1 cellular context compared by ENCODE assay signal in the genomic region with DNA sequence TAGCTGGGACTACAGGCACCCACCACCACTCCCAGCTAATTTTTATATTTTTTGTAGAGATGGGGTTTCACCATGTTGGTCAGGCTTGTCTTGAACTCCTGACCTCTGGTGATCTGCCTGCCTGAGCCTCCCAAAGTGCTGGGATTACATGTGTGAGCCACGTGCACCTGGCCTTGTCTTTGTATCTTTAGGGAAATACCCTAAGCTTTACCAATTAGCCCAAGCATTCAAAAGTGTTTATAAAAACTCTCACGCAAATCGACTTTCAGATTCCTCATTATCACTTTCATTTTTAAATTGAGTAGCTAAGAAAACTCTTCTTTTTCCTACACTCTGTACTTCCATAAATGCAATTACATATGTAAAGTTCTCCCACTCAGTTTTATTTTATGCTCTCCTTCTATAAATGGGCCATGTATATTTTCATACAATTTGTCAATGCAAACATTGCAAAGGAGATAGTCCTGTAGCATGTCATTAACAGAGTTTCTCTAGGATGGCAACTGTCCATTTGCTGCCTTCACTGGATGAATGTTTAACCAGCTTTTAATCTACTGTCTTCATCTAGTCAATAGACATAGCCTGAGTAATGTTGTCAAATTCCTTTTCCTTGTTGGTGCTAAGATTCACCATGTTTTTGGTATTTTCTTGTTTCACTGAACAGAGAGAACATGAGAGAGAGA.
TF ChIP-seq lines count a peak whose summit lies in the region.

No MANE protein-coding gene starts in this region.

TF ChIP-seq in GM12878, 131 proteins besides CTCF, POLR2A, EP300 and RAD21 (continued from another document and continues in another):
- TF ChIP-seq NFIC (IDR thresholded peaks at IDR 0.05; ENCODE audit: low read depth, low read length) (peak; percentile 58; the same call in 1 of the 2 replicates), STAT1 (conservative IDR thresholded peaks at IDR 0.05) (no peak), BRCA1 (IDR thresholded peaks at IDR 0.05; ENCODE audit: low read depth, low read length) (no peak), RB1 (IDR thresholded peaks at IDR 0.05; ENCODE audit: borderline replicate concordance) (no peak), POLR2AphosphoS2 (IDR thresholded peaks at IDR 0.05; ENCODE audit: low read depth, low read length) (no peak), SUZ12 (IDR thresholded peaks at IDR 0.05; ENCODE audit: unreplicated experiment) (no peak), ESRRA (IDR thresholded peaks at IDR 0.05; ENCODE audit: low read length) (no peak), EED (IDR thresholded peaks at IDR 0.05; ENCODE audit: low read depth) (peak; percentile 62; the same call in 1 of the 2 replicates), BHLHE40 (IDR thresholded peaks at IDR 0.05; ENCODE audit: borderline replicate concordance in 1 of 2, low read depth in 2 of 2, low read length in 1 of 2) (peak; percentile 92 to 98), SMC3 (IDR thresholded peaks at IDR 0.05; ENCODE audit: borderline replicate concordance, low read length) (no peak), PAX5 (IDR thresholded peaks at IDR 0.05; ENCODE audit: borderline replicate concordance, low read depth, low read length) (no peak), KAT2A (conservative IDR thresholded peaks at IDR 0.05; ENCODE audit: control insufficient read depth, low read depth, low read length) (no peak), MXI1 (IDR thresholded peaks at IDR 0.05; ENCODE audit: low read depth, low read length) (no peak), TAF1 (IDR thresholded peaks at IDR 0.05; ENCODE audit: borderline replicate concordance, low read depth, low read length) (no peak), GABPA (IDR thresholded peaks at IDR 0.05; ENCODE audit: low read depth) (no peak), CREM (IDR thresholded peaks at IDR 0.05; ENCODE audit: low read depth) (peak; percentile 17; the same call in 1 of the 2 replicates), GATAD2B (conservative IDR thresholded peaks at IDR 0.05; ENCODE audit: low read depth) (0 out of 2 replicates have a peak, but pooled peaks have one; percentile 34), IKZF1 (conservative IDR thresholded peaks at IDR 0.05) (peak; percentile 88), CHD1 (IDR thresholded peaks at IDR 0.05; ENCODE audit: low read depth, low read length) (no peak), NFXL1 (IDR thresholded peaks at IDR 0.05; ENCODE audit: borderline replicate concordance) (no peak), MEF2A (IDR thresholded peaks at IDR 0.05; ENCODE audit: insufficient read depth, low read depth, low read length) (0 out of 2 replicates have a peak, but pooled peaks have one; percentile 29), RELA (IDR thresholded peaks at IDR 0.05; ENCODE audit: borderline replicate concordance, partially characterized antibody) (no peak)
- TF ChIP-seq, protein P1, sequence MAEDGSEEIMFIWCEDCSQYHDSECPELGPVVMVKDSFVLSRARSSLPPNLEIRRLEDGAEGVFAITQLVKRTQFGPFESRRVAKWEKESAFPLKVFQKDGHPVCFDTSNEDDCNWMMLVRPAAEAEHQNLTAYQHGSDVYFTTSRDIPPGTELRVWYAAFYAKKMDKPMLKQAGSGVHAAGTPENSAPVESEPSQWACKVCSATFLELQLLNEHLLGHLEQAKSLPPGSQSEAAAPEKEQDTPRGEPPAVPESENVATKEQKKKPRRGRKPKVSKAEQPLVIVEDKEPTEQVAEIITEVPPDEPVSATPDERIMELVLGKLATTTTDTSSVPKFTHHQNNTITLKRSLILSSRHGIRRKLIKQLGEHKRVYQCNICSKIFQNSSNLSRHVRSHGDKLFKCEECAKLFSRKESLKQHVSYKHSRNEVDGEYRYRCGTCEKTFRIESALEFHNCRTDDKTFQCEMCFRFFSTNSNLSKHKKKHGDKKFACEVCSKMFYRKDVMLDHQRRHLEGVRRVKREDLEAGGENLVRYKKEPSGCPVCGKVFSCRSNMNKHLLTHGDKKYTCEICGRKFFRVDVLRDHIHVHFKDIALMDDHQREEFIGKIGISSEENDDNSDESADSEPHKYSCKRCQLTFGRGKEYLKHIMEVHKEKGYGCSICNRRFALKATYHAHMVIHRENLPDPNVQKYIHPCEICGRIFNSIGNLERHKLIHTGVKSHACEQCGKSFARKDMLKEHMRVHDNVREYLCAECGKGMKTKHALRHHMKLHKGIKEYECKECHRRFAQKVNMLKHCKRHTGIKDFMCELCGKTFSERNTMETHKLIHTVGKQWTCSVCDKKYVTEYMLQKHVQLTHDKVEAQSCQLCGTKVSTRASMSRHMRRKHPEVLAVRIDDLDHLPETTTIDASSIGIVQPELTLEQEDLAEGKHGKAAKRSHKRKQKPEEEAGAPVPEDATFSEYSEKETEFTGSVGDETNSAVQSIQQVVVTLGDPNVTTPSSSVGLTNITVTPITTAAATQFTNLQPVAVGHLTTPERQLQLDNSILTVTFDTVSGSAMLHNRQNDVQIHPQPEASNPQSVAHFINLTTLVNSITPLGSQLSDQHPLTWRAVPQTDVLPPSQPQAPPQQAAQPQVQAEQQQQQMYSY (CRISPR knock-in tag; IDR thresholded peaks at IDR 0.05) = no peak
- TF ChIP-seq, protein P2, sequence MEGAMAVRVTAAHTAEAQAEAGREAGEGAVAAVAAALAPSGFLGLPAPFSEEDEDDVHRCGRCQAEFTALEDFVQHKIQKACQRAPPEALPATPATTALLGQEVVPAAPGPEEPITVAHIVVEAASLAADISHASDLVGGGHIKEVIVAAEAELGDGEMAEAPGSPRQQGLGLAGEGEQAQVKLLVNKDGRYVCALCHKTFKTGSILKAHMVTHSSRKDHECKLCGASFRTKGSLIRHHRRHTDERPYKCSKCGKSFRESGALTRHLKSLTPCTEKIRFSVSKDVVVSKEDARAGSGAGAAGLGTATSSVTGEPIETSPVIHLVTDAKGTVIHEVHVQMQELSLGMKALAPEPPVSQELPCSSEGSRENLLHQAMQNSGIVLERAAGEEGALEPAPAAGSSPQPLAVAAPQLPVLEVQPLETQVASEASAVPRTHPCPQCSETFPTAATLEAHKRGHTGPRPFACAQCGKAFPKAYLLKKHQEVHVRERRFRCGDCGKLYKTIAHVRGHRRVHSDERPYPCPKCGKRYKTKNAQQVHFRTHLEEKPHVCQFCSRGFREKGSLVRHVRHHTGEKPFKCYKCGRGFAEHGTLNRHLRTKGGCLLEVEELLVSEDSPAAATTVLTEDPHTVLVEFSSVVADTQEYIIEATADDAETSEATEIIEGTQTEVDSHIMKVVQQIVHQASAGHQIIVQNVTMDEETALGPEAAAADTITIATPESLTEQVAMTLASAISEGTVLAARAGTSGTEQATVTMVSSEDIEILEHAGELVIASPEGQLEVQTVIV (IDR thresholded peaks at IDR 0.05; ENCODE audit: borderline replicate concordance, partially characterized antibody) = no peak
- TF ChIP-seq, protein P3, sequence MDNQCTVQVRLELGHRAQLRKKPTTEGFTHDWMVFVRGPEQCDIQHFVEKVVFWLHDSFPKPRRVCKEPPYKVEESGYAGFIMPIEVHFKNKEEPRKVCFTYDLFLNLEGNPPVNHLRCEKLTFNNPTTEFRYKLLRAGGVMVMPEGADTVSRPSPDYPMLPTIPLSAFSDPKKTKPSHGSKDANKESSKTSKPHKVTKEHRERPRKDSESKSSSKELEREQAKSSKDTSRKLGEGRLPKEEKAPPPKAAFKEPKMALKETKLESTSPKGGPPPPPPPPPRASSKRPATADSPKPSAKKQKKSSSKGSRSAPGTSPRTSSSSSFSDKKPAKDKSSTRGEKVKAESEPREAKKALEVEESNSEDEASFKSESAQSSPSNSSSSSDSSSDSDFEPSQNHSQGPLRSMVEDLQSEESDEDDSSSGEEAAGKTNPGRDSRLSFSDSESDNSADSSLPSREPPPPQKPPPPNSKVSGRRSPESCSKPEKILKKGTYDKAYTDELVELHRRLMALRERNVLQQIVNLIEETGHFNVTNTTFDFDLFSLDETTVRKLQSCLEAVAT (IDR thresholded peaks at IDR 0.05) = peak; percentile 69; the same call in 1 of the 2 replicates
- TF ChIP-seq, protein P4, sequence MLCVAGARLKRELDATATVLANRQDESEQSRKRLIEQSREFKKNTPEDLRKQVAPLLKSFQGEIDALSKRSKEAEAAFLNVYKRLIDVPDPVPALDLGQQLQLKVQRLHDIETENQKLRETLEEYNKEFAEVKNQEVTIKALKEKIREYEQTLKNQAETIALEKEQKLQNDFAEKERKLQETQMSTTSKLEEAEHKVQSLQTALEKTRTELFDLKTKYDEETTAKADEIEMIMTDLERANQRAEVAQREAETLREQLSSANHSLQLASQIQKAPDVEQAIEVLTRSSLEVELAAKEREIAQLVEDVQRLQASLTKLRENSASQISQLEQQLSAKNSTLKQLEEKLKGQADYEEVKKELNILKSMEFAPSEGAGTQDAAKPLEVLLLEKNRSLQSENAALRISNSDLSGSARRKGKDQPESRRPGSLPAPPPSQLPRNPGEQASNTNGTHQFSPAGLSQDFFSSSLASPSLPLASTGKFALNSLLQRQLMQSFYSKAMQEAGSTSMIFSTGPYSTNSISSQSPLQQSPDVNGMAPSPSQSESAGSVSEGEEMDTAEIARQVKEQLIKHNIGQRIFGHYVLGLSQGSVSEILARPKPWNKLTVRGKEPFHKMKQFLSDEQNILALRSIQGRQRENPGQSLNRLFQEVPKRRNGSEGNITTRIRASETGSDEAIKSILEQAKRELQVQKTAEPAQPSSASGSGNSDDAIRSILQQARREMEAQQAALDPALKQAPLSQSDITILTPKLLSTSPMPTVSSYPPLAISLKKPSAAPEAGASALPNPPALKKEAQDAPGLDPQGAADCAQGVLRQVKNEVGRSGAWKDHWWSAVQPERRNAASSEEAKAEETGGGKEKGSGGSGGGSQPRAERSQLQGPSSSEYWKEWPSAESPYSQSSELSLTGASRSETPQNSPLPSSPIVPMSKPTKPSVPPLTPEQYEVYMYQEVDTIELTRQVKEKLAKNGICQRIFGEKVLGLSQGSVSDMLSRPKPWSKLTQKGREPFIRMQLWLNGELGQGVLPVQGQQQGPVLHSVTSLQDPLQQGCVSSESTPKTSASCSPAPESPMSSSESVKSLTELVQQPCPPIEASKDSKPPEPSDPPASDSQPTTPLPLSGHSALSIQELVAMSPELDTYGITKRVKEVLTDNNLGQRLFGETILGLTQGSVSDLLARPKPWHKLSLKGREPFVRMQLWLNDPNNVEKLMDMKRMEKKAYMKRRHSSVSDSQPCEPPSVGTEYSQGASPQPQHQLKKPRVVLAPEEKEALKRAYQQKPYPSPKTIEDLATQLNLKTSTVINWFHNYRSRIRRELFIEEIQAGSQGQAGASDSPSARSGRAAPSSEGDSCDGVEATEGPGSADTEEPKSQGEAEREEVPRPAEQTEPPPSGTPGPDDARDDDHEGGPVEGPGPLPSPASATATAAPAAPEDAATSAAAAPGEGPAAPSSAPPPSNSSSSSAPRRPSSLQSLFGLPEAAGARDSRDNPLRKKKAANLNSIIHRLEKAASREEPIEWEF (IDR thresholded peaks at IDR 0.05; ENCODE audit: insufficient replicate concordance, low read depth, low read length) = peak; percentile 49
- TF ChIP-seq, protein P5, sequence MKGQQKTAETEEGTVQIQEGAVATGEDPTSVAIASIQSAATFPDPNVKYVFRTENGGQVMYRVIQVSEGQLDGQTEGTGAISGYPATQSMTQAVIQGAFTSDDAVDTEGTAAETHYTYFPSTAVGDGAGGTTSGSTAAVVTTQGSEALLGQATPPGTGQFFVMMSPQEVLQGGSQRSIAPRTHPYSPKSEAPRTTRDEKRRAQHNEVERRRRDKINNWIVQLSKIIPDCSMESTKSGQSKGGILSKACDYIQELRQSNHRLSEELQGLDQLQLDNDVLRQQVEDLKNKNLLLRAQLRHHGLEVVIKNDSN (IDR thresholded peaks at IDR 0.05; ENCODE audit: borderline replicate concordance, extremely low read length, insufficient read depth, low read depth, low read length) = no peak
- TF ChIP-seq, protein P6, sequence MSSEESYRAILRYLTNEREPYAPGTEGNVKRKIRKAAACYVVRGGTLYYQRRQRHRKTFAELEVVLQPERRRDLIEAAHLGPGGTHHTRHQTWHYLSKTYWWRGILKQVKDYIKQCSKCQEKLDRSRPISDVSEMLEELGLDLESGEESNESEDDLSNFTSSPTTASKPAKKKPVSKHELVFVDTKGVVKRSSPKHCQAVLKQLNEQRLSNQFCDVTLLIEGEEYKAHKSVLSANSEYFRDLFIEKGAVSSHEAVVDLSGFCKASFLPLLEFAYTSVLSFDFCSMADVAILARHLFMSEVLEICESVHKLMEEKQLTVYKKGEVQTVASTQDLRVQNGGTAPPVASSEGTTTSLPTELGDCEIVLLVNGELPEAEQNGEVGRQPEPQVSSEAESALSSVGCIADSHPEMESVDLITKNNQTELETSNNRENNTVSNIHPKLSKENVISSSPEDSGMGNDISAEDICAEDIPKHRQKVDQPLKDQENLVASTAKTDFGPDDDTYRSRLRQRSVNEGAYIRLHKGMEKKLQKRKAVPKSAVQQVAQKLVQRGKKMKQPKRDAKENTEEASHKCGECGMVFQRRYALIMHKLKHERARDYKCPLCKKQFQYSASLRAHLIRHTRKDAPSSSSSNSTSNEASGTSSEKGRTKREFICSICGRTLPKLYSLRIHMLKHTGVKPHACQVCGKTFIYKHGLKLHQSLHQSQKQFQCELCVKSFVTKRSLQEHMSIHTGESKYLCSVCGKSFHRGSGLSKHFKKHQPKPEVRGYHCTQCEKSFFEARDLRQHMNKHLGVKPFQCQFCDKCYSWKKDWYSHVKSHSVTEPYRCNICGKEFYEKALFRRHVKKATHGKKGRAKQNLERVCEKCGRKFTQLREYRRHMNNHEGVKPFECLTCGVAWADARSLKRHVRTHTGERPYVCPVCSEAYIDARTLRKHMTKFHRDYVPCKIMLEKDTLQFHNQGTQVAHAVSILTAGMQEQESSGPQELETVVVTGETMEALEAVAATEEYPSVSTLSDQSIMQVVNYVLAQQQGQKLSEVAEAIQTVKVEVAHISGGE (CRISPR knock-in tag; IDR thresholded peaks at IDR 0.05) = no peak
- TF ChIP-seq, protein P7, sequence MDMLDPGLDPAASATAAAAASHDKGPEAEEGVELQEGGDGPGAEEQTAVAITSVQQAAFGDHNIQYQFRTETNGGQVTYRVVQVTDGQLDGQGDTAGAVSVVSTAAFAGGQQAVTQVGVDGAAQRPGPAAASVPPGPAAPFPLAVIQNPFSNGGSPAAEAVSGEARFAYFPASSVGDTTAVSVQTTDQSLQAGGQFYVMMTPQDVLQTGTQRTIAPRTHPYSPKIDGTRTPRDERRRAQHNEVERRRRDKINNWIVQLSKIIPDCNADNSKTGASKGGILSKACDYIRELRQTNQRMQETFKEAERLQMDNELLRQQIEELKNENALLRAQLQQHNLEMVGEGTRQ (IDR thresholded peaks at IDR 0.05; ENCODE audit: borderline replicate concordance, low read depth, low read length) = no peak; the same call in 1 of the 2 replicates
- TF ChIP-seq, protein P8, sequence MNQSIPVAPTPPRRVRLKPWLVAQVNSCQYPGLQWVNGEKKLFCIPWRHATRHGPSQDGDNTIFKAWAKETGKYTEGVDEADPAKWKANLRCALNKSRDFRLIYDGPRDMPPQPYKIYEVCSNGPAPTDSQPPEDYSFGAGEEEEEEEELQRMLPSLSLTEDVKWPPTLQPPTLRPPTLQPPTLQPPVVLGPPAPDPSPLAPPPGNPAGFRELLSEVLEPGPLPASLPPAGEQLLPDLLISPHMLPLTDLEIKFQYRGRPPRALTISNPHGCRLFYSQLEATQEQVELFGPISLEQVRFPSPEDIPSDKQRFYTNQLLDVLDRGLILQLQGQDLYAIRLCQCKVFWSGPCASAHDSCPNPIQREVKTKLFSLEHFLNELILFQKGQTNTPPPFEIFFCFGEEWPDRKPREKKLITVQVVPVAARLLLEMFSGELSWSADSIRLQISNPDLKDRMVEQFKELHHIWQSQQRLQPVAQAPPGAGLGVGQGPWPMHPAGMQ (IDR thresholded peaks at IDR 0.05; ENCODE audit: borderline replicate concordance) = no peak
